ENCODE assay signal across 24 cellular contexts in genomic region chr1:215393476-215393875, GRCh38.
DNase-seq lines count a peak whose midpoint lies in the region; ATAC-seq, FAIRE-seq and TF ChIP-seq lines count a peak whose summit lies in the region.
"Had no signal": no experiment of that assay in that cellular context is flagged by ENCODE, and none has a peak within 500 bp of the region (broad histone marks: within the 10 kb centered on the region; RNA-seq: fewer than 3 reads in every experiment).

No MANE protein-coding gene starts in this region.

- no peaks in the 10 kb centered on the region for H3K9me1 ChIP-seq in endothelial cell of umbilical vein (replicated peaks; ENCODE audit: control insufficient read depth, extremely low read depth, insufficient read depth, low read length)

- H2AFZ ChIP-seq in endothelial cell of umbilical vein (ENCODE audit: low read depth, low read length), result no peak overlapping the region

- H3K4me1 Mint-ChIP-seq in activated CD8-positive, alpha-beta T cell treated with anti-CD3 and anti-CD28 coated beads, Interleukin-2, amount 10 ng/mL, durations not matched to agents 7 days and 5 days (ENCODE audit: low read depth), result no peaks in the 10 kb centered on the region
- H3K4me1 Mint-ChIP-seq: CD14-positive monocyte; CD8-positive, alpha-beta memory T cell had no signal

- H3K27ac Mint-ChIP-seq in activated CD8-positive, alpha-beta T cell treated with anti-CD3 and anti-CD28 coated beads, Interleukin-2, amount 10 ng/mL, durations not matched to agents 7 days and 5 days, result no peak overlapping the region
- H3K27ac Mint-ChIP-seq: CD4-positive, alpha-beta T cell; CD8-positive, alpha-beta memory T cell; HFFc6 had no signal

- H3K27ac ChIP-seq in endothelial cell of umbilical vein (ENCODE audit: insufficient read depth, low read depth, low read length) (no peak overlapping the region), kidney (ENCODE audit: low read depth in 2 of 2, low read length in 2 of 2) (no peak overlapping the region)
- H3K27ac ChIP-seq: 22Rv1; BLaER1 treated with 17β-estradiol and CSF1 and Interleukin-3, amounts not matched to agents 10 nM and 100 nM had no signal

- TF ChIP-seq CTCF in endothelial cell of umbilical vein (IDR thresholded peaks at IDR 0.05; ENCODE audit: extremely low read depth in 1 of 2, insufficient read depth in 1 of 2, low read depth in 1 of 2, low read length in 2 of 2) (no peak), kidney (IDR thresholded peaks at IDR 0.05; ENCODE audit: borderline replicate concordance, extremely low read depth, insufficient read depth) (no peak)

- H3K4me2 ChIP-seq in endothelial cell of umbilical vein (ENCODE audit: insufficient read depth, low read length), result no peak overlapping the region

- no peak overlapping the region for H3K4me3 ChIP-seq in endothelial cell of umbilical vein (replicated peaks in 1 of 3; ENCODE audit: insufficient read depth in 1 of 3, low read depth in 1 of 3, low read length in 3 of 3)
- no peak overlapping the region for H3K4me3 ChIP-seq in kidney (ENCODE audit: low read length in 2 of 2)
- H3K4me3 ChIP-seq: BLaER1 treated with 17β-estradiol and CSF1 and Interleukin-3, amounts not matched to agents 10 nM and 100 nM; HAP-1 had no signal

- H4K20me1 ChIP-seq in endothelial cell of umbilical vein (replicated peaks; ENCODE audit: control insufficient read depth, extremely low read depth, insufficient read depth, low read length), result no peaks in the 10 kb centered on the region
- H4K20me1 ChIP-seq: BLaER1 treated with 17β-estradiol and CSF1 and Interleukin-3, amounts not matched to agents 10 nM and 100 nM had no signal

- H3K36me3 Mint-ChIP-seq in activated CD8-positive, alpha-beta T cell treated with anti-CD3 and anti-CD28 coated beads, Interleukin-2, amount 10 ng/mL, durations not matched to agents 7 days and 5 days (ENCODE audit: low read depth), result no peaks in the 10 kb centered on the region
- H3K36me3 Mint-ChIP-seq: CD14-positive monocyte; CD8-positive, alpha-beta memory T cell had no signal

- peaks cover 4% of the 10 kb centered on the region for H3K9me3 Mint-ChIP-seq in activated CD8-positive, alpha-beta T cell treated with anti-CD3 and anti-CD28 coated beads, Interleukin-2, amount 10 ng/mL, durations not matched to agents 7 days and 5 days (ENCODE audit: insufficient read depth)

- no peaks in the 10 kb centered on the region for H3K4me1 ChIP-seq in endothelial cell of umbilical vein (ENCODE audit: control insufficient read depth, extremely low read depth, insufficient read depth, low read length)
- H3K4me1 ChIP-seq in kidney (ENCODE audit: control insufficient read depth in 1 of 2, insufficient read depth in 1 of 2, low read depth in 1 of 2, low read length in 2 of 2), result no peaks in the 10 kb centered on the region
- H3K4me1 ChIP-seq: BE2C, HAP-1 had no signal

- dilution Hi-C loops in endothelial cell of umbilical vein (cut with MboI; ENCODE audit: extremely low pct_ligation_motif_present, low sequenced_read_pairs), result no loop called here

- DNase-seq in EH (ENCODE audit: low read depth) (peak; percentile 5), M059J (ENCODE audit: low read depth) (peak; percentile 11), endothelial cell of umbilical vein (ENCODE audit: low read depth, low spot score) (peak; percentile 52), amygdala (lab: John Stamatoyannopoulos, UW) (no peak), kidney (no peak)
- no peak for DNase-seq in activated CD8-positive, alpha-beta T cell treated with anti-CD3 and anti-CD28 coated beads, Interleukin-2, amount 10 ng/mL, durations not matched to agents 7 days and 5 days
- DNase-seq: AML-193; BE2C; CD4-positive, alpha-beta T cell; CD8-positive, alpha-beta memory T cell; DMS 273 treated with DMSO at 0.1 percent for 48 hours; DMS79; GF-D8; GOT3; HFFc6 had no signal

- H3K79me2 ChIP-seq in endothelial cell of umbilical vein (ENCODE audit: control insufficient read depth, insufficient read depth, low read length), result no peaks in the 10 kb centered on the region

- FAIRE-seq in endothelial cell of umbilical vein (lab: Jason Lieb, UNC) (no peak), kidney (lab: Jason Lieb, UNC) (no peak)
- FAIRE-seq: A204.1, D721Med, GM12891, GM18507, H54 had no signal

- POLR2A ChIA-PET in endothelial cell of umbilical vein (lab: Charles Lee), result no interaction called here
- POLR2A ChIA-PET in activated CD8-positive, alpha-beta T cell treated with anti-CD3 and anti-CD28 coated beads, Interleukin-2, amount 10 ng/mL, durations not matched to agents 7 days and 5 days (lab: Charles Lee), result no interaction called here

- H3K27me3 Mint-ChIP-seq in activated CD8-positive, alpha-beta T cell treated with anti-CD3 and anti-CD28 coated beads, Interleukin-2, amount 10 ng/mL, durations not matched to agents 7 days and 5 days (ENCODE audit: low read depth), result no peaks in the 10 kb centered on the region
- H3K27me3 Mint-ChIP-seq: CD4-positive, alpha-beta T cell; CD8-positive, alpha-beta memory T cell had no signal

- H3K36me3 ChIP-seq in endothelial cell of umbilical vein (ENCODE audit: control insufficient read depth in 2 of 2, extremely low read depth in 1 of 2, insufficient read depth in 2 of 2, low read length in 2 of 2) (no peaks in the 10 kb centered on the region), kidney (ENCODE audit: control insufficient read depth in 1 of 2, insufficient read depth in 2 of 2, low read length in 2 of 2) (no peaks in the 10 kb centered on the region)
- H3K36me3 ChIP-seq: BE2C; BLaER1 treated with 17β-estradiol and CSF1 and Interleukin-3, amounts not matched to agents 10 nM and 100 nM; HAP-1 had no signal

- CTCF ChIA-PET in endothelial cell of umbilical vein (lab: Charles Lee), result no interaction called here
- CTCF ChIA-PET in activated CD8-positive, alpha-beta T cell treated with anti-CD3 and anti-CD28 coated beads, Interleukin-2, amount 10 ng/mL, durations not matched to agents 7 days and 5 days (lab: Charles Lee), result no interaction called here

- no peak overlapping the region for H3K9ac ChIP-seq in endothelial cell of umbilical vein (replicated peaks; ENCODE audit: extremely low read depth, insufficient read depth, low read length)
- H3K9ac ChIP-seq in kidney (ENCODE audit: low read length in 2 of 2), result no peak overlapping the region
- H3K9ac ChIP-seq: BLaER1 treated with 17β-estradiol and CSF1 and Interleukin-3, amounts not matched to agents 10 nM and 100 nM had no signal

- intact Hi-C loops in endothelial cell of umbilical vein (cut with micrococcal nuclease) (no loop called here), kidney (cut with DNase I) (no loop called here)

- BruUV-seq in endothelial cell of umbilical vein (replicated peaks; lab: Mats Ljungman, UMichigan), result no TSS peak

- no peak overlapping the region for H3K4me3 Mint-ChIP-seq in activated CD8-positive, alpha-beta T cell treated with anti-CD3 and anti-CD28 coated beads, Interleukin-2, amount 10 ng/mL, durations not matched to agents 7 days and 5 days
- H3K4me3 Mint-ChIP-seq: CD14-positive monocyte; CD4-positive, alpha-beta T cell; CD8-positive, alpha-beta memory T cell; HFFc6 had no signal

- ATAC-seq in activated CD8-positive, alpha-beta T cell treated with anti-CD3 and anti-CD28 coated beads, Interleukin-2, amount 10 ng/mL, durations not matched to agents 7 days and 5 days, result no peak

- TF ChIP-seq POLR2A in endothelial cell of umbilical vein (IDR thresholded peaks at IDR 0.05; ENCODE audit: low read depth, low read length), result no peak

- no peaks in the 10 kb centered on the region for H3K27me3 ChIP-seq in endothelial cell of umbilical vein (ENCODE audit: control insufficient read depth in 2 of 2, insufficient read depth in 2 of 2, low read length in 2 of 2)
- H3K27me3 ChIP-seq: BE2C; BLaER1 treated with 17β-estradiol and CSF1 and Interleukin-3, amounts not matched to agents 10 nM and 100 nM had no signal

- H3K9me3 ChIP-seq in endothelial cell of umbilical vein (replicated peaks; ENCODE audit: control insufficient read depth, insufficient read depth, low read length), result no peaks in the 10 kb centered on the region
- H3K9me3 ChIP-seq in kidney (ENCODE audit: control insufficient read depth in 1 of 2, low read length in 2 of 2), result no peaks in the 10 kb centered on the region
- H3K9me3 ChIP-seq: HAP-1 had no signal

TF ChIP-seq in endothelial cell of umbilical vein, 7 proteins besides CTCF, POLR2A, EP300 and RAD21:
- no peak for TF ChIP-seq MYC (IDR thresholded peaks at IDR 0.05; ENCODE audit: low read depth, low read length)
- no peak for TF ChIP-seq EZH2 (IDR thresholded peaks at IDR 0.05; ENCODE audit: borderline replicate concordance, low read depth, low read length, severe bottlenecking)
- TF ChIP-seq, protein P1, sequence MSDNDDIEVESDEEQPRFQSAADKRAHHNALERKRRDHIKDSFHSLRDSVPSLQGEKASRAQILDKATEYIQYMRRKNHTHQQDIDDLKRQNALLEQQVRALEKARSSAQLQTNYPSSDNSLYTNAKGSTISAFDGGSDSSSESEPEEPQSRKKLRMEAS (IDR thresholded peaks at IDR 0.05; ENCODE audit: insufficient read depth, insufficient read length), result no peak
- no peak for TF ChIP-seq FOS (IDR thresholded peaks at IDR 0.05; ENCODE audit: borderline replicate concordance, insufficient read depth, low read length)
- TF ChIP-seq GATA2 (IDR thresholded peaks at IDR 0.05; ENCODE audit: insufficient read depth, insufficient read length, low read depth, low read length), result no peak
- TF ChIP-seq POLR2AphosphoS5 (IDR thresholded peaks at IDR 0.05; ENCODE audit: insufficient read depth, low read depth, low read length), result no peak
- TF ChIP-seq JUN (IDR thresholded peaks at IDR 0.05; ENCODE audit: borderline replicate concordance, insufficient read depth, insufficient read length, low read depth), result no peak

Comparison
In these comparisons a context has a peak if more than half of its experiments do, and no peak if none do; other contexts are left out.
1. DNase-seq: peak in EH (single experiment), M059J (single experiment) and endothelial cell of umbilical vein (single experiment); none in amygdala (0 of 56), activated CD8-positive, alpha-beta T cell treated with anti-CD3 and anti-CD28 coated beads, Interleukin-2, amount 10 ng/mL, durations not matched to agents 7 days and 5 days (single experiment) and kidney (single experiment).